Comparison of ENCODE assay signal across 8 cellular contexts in the genomic region with DNA sequence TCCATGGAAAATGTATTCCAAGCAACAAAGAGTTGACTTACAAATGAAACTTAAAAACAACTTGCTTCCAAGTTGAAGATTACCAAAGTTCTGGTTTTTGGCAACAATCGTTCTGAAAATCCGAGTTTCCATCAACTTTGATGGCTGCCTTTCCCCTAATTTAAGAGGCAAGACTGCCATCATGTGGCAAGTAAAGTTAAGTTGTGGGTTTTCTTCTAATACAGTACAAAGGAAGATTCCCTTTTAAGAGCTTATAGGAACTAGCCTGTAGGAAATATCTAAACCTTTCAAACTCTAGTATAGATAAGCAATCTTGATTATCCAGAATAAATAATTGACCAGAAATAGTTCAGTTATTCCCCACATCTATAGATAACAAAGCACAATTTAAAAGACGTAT. TPM values are rescaled to one million over a fixed set of nuclear protein-coding genes. Genes with fewer than 3 reads are reported as not detected.
DNase-seq lines count a peak whose midpoint lies in the region; ATAC-seq, FAIRE-seq and TF ChIP-seq lines count a peak whose summit lies in the region.
"Not testable (repeated sequence)": the region's sequence is repeated elsewhere in the genome, so short reads cannot be mapped to it uniquely, and the experiment has no call there.

No MANE protein-coding gene starts in this region.

- intact Hi-C loops in A673 (cut with micrococcal nuclease; ENCODE audit: unreplicated experiment) = loop anchor here (2.0 to 10.0 kb wide), 3 partner anchors 75 to 577 kb away; no protein-coding TSS in a partner anchor
- intact Hi-C loops in left cardiac atrium (cut with DNase I) = loop anchor here in 1 of 2 donors (10.0 kb wide), 1 partner anchor 287 kb away; the partner anchor contains the start of gene IDNK

- H3K9me3 Mint-ChIP-seq in neural progenitor cell = not testable (repeated sequence)

- H3K27me3 ChIP-seq in A673 (replicated peaks; ENCODE audit: insufficient read depth, low read depth, low read length, poor library complexity); neural progenitor cell: not testable (repeated sequence)

- H2AFZ ChIP-seq in neural progenitor cell (replicated peaks) = not testable (repeated sequence)

- BruUV-seq in A673 (replicated peaks; lab: Mats Ljungman, UMichigan) = not testable (repeated sequence)

- peak; percentile 62 for ATAC-seq in HG02759 (IDR thresholded peaks at IDR 0.05; ENCODE audit: unreplicated experiment)
- ATAC-seq in left cardiac atrium = peak; percentile 59 to 71

- TF ChIP-seq CTCF in A673 (conservative IDR thresholded peaks at IDR 0.05; ENCODE audit: low read depth, low read length) = peak; percentile 43
- peak; percentile 63 for TF ChIP-seq CTCF in neural progenitor cell (IDR thresholded peaks at IDR 0.05)

- H3K79me2 ChIP-seq in neural progenitor cell (ENCODE audit: low read depth) = not testable (repeated sequence)

- H3K4me1 Mint-ChIP-seq in neural progenitor cell = not testable (repeated sequence)

- H4K20me1 ChIP-seq in neural progenitor cell (ENCODE audit: low read depth) = not testable (repeated sequence)

- peak; percentile 97 for FAIRE-seq in GM12892 (lab: Jason Lieb, UNC)

- DNase-seq in A673 (ENCODE audit: low spot score) = peak; percentile 40
- not testable (repeated sequence) for DNase-seq in GM12892 (ENCODE audit: insufficient read length); left cardiac atrium; neural progenitor cell (ENCODE audit: low spot score)
- DNase-seq in NCI-H1694 (lab: John Stamatoyannopoulos, UW) = peak; percentile 8
- DNase-seq in T follicular helper cell (ENCODE audit: low read depth) = peak; percentile 3
- peak; percentile 26 for DNase-seq in cerebellar cortex (ENCODE audit: low spot score)

- H3F3A ChIP-seq in neural progenitor cell (ENCODE audit: low read depth) = not testable (repeated sequence)

- H3K9ac ChIP-seq in neural progenitor cell = not testable (repeated sequence)

- not testable (repeated sequence) for H3K36me3 ChIP-seq in A673 (ENCODE audit: insufficient read depth, low read length, poor library complexity, severe bottlenecking); neural progenitor cell

- not testable (repeated sequence) for H3K9me3 ChIP-seq in A673 (ENCODE audit: low read depth, low read length, poor library complexity, severe bottlenecking); neural progenitor cell (ENCODE audit: low read depth)

- H3K27ac Mint-ChIP-seq in neural progenitor cell = not testable (repeated sequence)

- not testable (repeated sequence) for H3K4me3 Mint-ChIP-seq in neural progenitor cell

- H3K27ac ChIP-seq in A673 (ENCODE audit: low read depth, low read length, poor library complexity, severe bottlenecking); neural progenitor cell: not testable (repeated sequence)

- POLR2A ChIA-PET in A673 (lab: Charles Lee; ENCODE audit: low non-redundant PET) = not testable (repeated sequence)

- H3K27me3 Mint-ChIP-seq in neural progenitor cell (ENCODE audit: insufficient read depth, low read depth) = not testable (repeated sequence)

- CTCF ChIA-PET in A673 (lab: Charles Lee) = interaction anchor here (0.9 kb wide), 1 partner anchor 291 kb away, joined by 5 read pairs; no protein-coding TSS in a partner anchor

- not testable (repeated sequence) for H3K4me3 ChIP-seq in A673 (ENCODE audit: low read depth, low read length, poor library complexity, severe bottlenecking); neural progenitor cell

- not testable (repeated sequence) for H3K36me3 Mint-ChIP-seq in neural progenitor cell

- TF ChIP-seq POLR2A in GM12892 (IDR thresholded peaks at IDR 0.05; ENCODE audit: low read depth, low read length) = not testable (repeated sequence)

- not testable (repeated sequence) for H3K4me2 ChIP-seq in neural progenitor cell

- not testable (repeated sequence) for H3K4me1 ChIP-seq in A673 (ENCODE audit: insufficient read depth, low read length, poor library complexity, severe bottlenecking); neural progenitor cell

RNA-seq across cellular contexts. Expression of gene KIF27, which starts 9.0 kb away (rescaled TPM):
- 8.5 and 9.2 TPM in 2 replicates for total RNA-seq in A673 (2021)
- polyA plus RNA-seq in GM12892 (2012; ENCODE audit: missing spikeins) = 2.6 TPM
- 1 to 10 TPM; 4.5 to 4.8 TPM for total RNA-seq in left cardiac atrium
- 13.0 and 16.4 TPM in 2 replicates for total RNA-seq in neural progenitor cell (ENCODE audit: low replicate concordance)
